27 cellular contexts compared by ENCODE assay signal in genomic region chr16:75971334-75971733, GRCh38.
"Had no signal": no experiment of that assay in that cellular context is flagged by ENCODE, and none has a peak within 500 bp of the region (broad histone marks: within the 10 kb centered on the region; RNA-seq: fewer than 3 reads in every experiment).

No MANE protein-coding gene starts in this region.

- H3K9me3 ChIP-seq: stomach, suprapubic skin, testis, thoracic aorta, thyroid gland, tibial artery, tibial nerve, transverse colon, upper lobe of left lung, upper lobe of right lung, uterus, vagina had no signal

- ATAC-seq: stimulated activated effector memory CD8-positive, alpha-beta T cell treated with anti-CD3 and anti-CD28 coated beads, Interleukin-12 subunit alpha, Interleukin-12 subunit beta, amount 100 ng/mL, for 72 hours; stimulated activated memory B cell treated with anti-CD40 and anti-IgM and Interleukin-4, amounts not matched to agents 10 μg/mL and 1 μg/mL and 100 μg/mL, for 72 hours; stimulated activated naive B cell treated with anti-CD40 and anti-IgM and Interleukin-4, amounts not matched to agents 10 μg/mL and 1 μg/mL and 100 μg/mL, for 72 hours; stimulated activated naive CD8-positive, alpha-beta T cell treated with anti-CD3 and anti-CD28 coated beads, Interleukin-15, amount 100 ng/mL, for 72 hours; stimulated activated naive CD8-positive, alpha-beta T cell treated with anti-CD3 and anti-CD28 coated beads, Interleukin-15, Interleukin-2, amounts not matched to agents 100 U/mL and 50 U/mL, for 24 hours; upper lobe of right lung had no signal

- H3K27me3 ChIP-seq: stomach, suprapubic skin, testis, thyroid gland, tibial artery, tibial nerve, transverse colon, upper lobe of left lung, upper lobe of right lung, uterus, vagina had no signal

- FAIRE-seq: urothelium cell line had no signal

- H3K4me1 ChIP-seq: stomach, suprapubic skin, testis, thyroid gland, tibial artery, tibial nerve, transverse colon, upper lobe of left lung, upper lobe of right lung, uterus, vagina had no signal

- DNase-seq: stimulated activated CD4-positive, alpha-beta T cell treated with anti-CD3 and anti-CD28 coated beads, Interleukin-2, amount 100 ng/mL, for 48 hours; stimulated activated CD4-positive, alpha-beta T cell treated with anti-CD3 and anti-CD28 coated beads, Interleukin-4, amount 100 ng/mL, for 1 hour; stimulated activated CD4-positive, alpha-beta T cell treated with anti-CD3 and anti-CD28 coated beads, Interleukin-4, amount 100 ng/mL, for 24 hours; stimulated activated CD4-positive, alpha-beta T cell treated with anti-CD3 and anti-CD28 coated beads, Interleukin-4, amount 100 ng/mL, for 4 hours; stimulated activated CD8-positive, alpha-beta memory T cell treated with anti-CD3 and anti-CD28 coated beads, Interleukin-4, amount 100 ng/mL, for 48 hours; stimulated activated naive B cell treated with anti-CD40 and anti-IgM and Interleukin-4, amounts not matched to agents 10 μg/mL and 1 μg/mL and 100 μg/mL, for 72 hours; stimulated activated naive CD4-positive, alpha-beta T cell; stimulated activated naive CD4-positive, alpha-beta T cell treated with Interleukin-2 at 50 U/mL for 16 hours; stimulated activated naive CD8-positive, alpha-beta T cell treated with anti-CD3 and anti-CD28 coated beads, Interleukin-15, amount 100 ng/mL, for 72 hours; stimulated activated naive CD8-positive, alpha-beta T cell treated with anti-CD3 and anti-CD28 coated beads, Interleukin-15, Interleukin-2, amounts not matched to agents 100 U/mL and 50 U/mL, for 24 hours; stomach; substantia nigra; testis; thyroid gland; tibial artery; transverse colon; trophoblast cell; upper lobe of left lung; upper lobe of right lung; uterus had no signal

- H3K27ac ChIP-seq: stomach, suprapubic skin, testis, thoracic aorta, thyroid gland, tibial artery, tibial nerve, transverse colon, upper lobe of left lung, upper lobe of right lung, uterus, vagina had no signal

- H3K4me3 ChIP-seq: stomach, suprapubic skin, testis, thoracic aorta, thyroid gland, tibial artery, tibial nerve, transverse colon, upper lobe of left lung, upper lobe of right lung, uterus, vagina had no signal

- H3K36me3 ChIP-seq: stomach, suprapubic skin, thoracic aorta, thyroid gland, tibial artery, tibial nerve, transverse colon, upper lobe of left lung, upper lobe of right lung, uterus, vagina had no signal
